Comparison of ENCODE assay signal across 1 cellular context in the genomic region with DNA sequence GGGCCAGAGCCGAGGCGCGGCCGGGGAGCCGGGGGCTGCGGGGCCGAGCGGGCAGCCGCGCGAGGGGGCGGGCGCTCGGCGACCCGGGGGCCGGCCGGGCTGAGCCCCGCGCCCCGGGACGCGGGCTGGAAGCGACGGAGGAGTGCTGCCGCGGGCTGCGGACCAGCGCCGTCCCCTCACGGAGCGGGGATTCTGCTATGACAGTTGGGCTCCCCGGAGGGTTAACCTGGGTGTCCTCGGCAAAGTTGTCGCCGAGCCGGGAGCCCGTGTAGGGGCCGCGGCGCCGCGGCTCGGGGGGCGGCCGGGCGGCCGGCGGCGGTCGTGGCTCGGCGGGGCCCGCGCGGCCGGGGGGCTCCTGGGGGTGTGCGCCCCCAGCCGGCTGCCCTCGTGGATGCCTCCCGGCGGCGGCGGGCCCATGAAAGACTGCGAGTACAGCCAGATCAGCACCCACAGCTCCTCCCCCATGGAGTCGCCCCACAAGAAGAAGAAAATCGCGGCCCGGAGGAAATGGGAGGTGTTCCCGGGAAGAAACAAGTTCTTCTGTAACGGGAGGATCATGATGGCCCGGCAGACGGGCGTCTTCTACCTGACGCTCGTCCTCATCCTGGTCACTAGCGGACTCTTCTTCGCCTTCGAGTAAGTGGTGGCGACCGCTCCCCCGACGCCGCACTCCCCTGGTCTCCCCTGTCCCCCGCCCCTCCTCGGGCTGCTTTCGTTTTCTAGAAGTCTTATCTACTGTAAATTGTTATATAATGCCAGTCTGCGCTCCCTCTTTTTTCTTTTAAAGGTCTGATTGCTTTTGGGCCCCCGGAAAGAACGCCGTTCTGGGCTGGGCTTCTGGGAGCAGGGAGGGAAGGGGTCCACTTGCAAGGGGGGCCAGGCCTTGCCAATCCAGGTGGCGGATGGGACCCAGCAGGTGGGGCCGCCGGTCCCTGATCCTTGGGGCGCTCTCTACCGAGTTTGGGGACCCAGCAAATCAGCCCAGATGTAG.
A peak's percentile ranks its signal among the peaks of the same experiment; 100 is the strongest.
TF ChIP-seq lines count a peak whose summit lies in the region.

No MANE protein-coding gene starts in this region.

TF ChIP-seq in K562, 482 proteins besides CTCF, POLR2A, EP300 and RAD21 (continued from another document and continues in another):
- TF ChIP-seq, protein P1, sequence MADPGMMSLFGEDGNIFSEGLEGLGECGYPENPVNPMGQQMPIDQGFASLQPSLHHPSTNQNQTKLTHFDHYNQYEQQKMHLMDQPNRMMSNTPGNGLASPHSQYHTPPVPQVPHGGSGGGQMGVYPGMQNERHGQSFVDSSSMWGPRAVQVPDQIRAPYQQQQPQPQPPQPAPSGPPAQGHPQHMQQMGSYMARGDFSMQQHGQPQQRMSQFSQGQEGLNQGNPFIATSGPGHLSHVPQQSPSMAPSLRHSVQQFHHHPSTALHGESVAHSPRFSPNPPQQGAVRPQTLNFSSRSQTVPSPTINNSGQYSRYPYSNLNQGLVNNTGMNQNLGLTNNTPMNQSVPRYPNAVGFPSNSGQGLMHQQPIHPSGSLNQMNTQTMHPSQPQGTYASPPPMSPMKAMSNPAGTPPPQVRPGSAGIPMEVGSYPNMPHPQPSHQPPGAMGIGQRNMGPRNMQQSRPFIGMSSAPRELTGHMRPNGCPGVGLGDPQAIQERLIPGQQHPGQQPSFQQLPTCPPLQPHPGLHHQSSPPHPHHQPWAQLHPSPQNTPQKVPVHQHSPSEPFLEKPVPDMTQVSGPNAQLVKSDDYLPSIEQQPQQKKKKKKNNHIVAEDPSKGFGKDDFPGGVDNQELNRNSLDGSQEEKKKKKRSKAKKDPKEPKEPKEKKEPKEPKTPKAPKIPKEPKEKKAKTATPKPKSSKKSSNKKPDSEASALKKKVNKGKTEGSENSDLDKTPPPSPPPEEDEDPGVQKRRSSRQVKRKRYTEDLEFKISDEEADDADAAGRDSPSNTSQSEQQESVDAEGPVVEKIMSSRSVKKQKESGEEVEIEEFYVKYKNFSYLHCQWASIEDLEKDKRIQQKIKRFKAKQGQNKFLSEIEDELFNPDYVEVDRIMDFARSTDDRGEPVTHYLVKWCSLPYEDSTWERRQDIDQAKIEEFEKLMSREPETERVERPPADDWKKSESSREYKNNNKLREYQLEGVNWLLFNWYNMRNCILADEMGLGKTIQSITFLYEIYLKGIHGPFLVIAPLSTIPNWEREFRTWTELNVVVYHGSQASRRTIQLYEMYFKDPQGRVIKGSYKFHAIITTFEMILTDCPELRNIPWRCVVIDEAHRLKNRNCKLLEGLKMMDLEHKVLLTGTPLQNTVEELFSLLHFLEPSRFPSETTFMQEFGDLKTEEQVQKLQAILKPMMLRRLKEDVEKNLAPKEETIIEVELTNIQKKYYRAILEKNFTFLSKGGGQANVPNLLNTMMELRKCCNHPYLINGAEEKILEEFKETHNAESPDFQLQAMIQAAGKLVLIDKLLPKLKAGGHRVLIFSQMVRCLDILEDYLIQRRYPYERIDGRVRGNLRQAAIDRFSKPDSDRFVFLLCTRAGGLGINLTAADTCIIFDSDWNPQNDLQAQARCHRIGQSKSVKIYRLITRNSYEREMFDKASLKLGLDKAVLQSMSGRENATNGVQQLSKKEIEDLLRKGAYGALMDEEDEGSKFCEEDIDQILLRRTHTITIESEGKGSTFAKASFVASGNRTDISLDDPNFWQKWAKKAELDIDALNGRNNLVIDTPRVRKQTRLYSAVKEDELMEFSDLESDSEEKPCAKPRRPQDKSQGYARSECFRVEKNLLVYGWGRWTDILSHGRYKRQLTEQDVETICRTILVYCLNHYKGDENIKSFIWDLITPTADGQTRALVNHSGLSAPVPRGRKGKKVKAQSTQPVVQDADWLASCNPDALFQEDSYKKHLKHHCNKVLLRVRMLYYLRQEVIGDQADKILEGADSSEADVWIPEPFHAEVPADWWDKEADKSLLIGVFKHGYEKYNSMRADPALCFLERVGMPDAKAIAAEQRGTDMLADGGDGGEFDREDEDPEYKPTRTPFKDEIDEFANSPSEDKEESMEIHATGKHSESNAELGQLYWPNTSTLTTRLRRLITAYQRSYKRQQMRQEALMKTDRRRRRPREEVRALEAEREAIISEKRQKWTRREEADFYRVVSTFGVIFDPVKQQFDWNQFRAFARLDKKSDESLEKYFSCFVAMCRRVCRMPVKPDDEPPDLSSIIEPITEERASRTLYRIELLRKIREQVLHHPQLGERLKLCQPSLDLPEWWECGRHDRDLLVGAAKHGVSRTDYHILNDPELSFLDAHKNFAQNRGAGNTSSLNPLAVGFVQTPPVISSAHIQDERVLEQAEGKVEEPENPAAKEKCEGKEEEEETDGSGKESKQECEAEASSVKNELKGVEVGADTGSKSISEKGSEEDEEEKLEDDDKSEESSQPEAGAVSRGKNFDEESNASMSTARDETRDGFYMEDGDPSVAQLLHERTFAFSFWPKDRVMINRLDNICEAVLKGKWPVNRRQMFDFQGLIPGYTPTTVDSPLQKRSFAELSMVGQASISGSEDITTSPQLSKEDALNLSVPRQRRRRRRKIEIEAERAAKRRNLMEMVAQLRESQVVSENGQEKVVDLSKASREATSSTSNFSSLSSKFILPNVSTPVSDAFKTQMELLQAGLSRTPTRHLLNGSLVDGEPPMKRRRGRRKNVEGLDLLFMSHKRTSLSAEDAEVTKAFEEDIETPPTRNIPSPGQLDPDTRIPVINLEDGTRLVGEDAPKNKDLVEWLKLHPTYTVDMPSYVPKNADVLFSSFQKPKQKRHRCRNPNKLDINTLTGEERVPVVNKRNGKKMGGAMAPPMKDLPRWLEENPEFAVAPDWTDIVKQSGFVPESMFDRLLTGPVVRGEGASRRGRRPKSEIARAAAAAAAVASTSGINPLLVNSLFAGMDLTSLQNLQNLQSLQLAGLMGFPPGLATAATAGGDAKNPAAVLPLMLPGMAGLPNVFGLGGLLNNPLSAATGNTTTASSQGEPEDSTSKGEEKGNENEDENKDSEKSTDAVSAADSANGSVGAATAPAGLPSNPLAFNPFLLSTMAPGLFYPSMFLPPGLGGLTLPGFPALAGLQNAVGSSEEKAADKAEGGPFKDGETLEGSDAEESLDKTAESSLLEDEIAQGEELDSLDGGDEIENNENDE (IDR thresholded peaks at IDR 0.05; ENCODE audit: low read depth, low read length) = no peak
- TF ChIP-seq NONO (IDR thresholded peaks at IDR 0.05; ENCODE audit: low read depth in 2 of 2, low read length in 1 of 2) = no peak
- no peak for TF ChIP-seq ETS2 (tag; IDR thresholded peaks at IDR 0.05; ENCODE audit: borderline replicate concordance, poor library complexity, severe bottlenecking)
- TF ChIP-seq, protein P2, sequence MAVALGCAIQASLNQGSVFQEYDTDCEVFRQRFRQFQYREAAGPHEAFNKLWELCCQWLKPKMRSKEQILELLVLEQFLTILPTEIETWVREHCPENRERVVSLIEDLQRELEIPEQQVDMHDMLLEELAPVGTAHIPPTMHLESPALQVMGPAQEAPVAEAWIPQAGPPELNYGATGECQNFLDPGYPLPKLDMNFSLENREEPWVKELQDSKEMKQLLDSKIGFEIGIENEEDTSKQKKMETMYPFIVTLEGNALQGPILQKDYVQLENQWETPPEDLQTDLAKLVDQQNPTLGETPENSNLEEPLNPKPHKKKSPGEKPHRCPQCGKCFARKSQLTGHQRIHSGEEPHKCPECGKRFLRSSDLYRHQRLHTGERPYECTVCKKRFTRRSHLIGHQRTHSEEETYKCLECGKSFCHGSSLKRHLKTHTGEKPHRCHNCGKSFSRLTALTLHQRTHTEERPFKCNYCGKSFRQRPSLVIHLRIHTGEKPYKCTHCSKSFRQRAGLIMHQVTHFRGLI (CRISPR knock-in tag; IDR thresholded peaks at IDR 0.05) = no peak
- TF ChIP-seq YY1 (IDR thresholded peaks at IDR 0.05; ENCODE audit: borderline replicate concordance in 1 of 3, control insufficient read depth in 1 of 3, extremely low read depth in 1 of 3, insufficient read depth in 3 of 3, insufficient read length in 1 of 3, insufficient replicate concordance in 2 of 3, low read depth in 1 of 3, low read length in 2 of 3) = peak in 2 of 3 experiments; percentile 6 to 38
- no peak for TF ChIP-seq RBM25 (IDR thresholded peaks at IDR 0.05; ENCODE audit: low read depth, low read length, severe bottlenecking)
- TF ChIP-seq, protein P3, sequence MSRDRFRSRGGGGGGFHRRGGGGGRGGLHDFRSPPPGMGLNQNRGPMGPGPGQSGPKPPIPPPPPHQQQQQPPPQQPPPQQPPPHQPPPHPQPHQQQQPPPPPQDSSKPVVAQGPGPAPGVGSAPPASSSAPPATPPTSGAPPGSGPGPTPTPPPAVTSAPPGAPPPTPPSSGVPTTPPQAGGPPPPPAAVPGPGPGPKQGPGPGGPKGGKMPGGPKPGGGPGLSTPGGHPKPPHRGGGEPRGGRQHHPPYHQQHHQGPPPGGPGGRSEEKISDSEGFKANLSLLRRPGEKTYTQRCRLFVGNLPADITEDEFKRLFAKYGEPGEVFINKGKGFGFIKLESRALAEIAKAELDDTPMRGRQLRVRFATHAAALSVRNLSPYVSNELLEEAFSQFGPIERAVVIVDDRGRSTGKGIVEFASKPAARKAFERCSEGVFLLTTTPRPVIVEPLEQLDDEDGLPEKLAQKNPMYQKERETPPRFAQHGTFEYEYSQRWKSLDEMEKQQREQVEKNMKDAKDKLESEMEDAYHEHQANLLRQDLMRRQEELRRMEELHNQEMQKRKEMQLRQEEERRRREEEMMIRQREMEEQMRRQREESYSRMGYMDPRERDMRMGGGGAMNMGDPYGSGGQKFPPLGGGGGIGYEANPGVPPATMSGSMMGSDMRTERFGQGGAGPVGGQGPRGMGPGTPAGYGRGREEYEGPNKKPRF (IDR thresholded peaks at IDR 0.05; ENCODE audit: low read depth, low read length) = no peak
- TF ChIP-seq, protein P4, sequence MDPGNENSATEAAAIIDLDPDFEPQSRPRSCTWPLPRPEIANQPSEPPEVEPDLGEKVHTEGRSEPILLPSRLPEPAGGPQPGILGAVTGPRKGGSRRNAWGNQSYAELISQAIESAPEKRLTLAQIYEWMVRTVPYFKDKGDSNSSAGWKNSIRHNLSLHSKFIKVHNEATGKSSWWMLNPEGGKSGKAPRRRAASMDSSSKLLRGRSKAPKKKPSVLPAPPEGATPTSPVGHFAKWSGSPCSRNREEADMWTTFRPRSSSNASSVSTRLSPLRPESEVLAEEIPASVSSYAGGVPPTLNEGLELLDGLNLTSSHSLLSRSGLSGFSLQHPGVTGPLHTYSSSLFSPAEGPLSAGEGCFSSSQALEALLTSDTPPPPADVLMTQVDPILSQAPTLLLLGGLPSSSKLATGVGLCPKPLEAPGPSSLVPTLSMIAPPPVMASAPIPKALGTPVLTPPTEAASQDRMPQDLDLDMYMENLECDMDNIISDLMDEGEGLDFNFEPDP (CRISPR knock-in tag; IDR thresholded peaks at IDR 0.05) = no peak
- TF ChIP-seq NUFIP1 (IDR thresholded peaks at IDR 0.05; ENCODE audit: partially characterized antibody) = no peak
- TF ChIP-seq BDP1 (IDR thresholded peaks at IDR 0.05; ENCODE audit: insufficient read depth, insufficient read length) = no peak
- no peak for TF ChIP-seq MTA2 (IDR thresholded peaks at IDR 0.05; ENCODE audit: low read depth)
- TF ChIP-seq L3MBTL2 (IDR thresholded peaks at IDR 0.05) = peak; percentile 52
- TF ChIP-seq, protein P5, sequence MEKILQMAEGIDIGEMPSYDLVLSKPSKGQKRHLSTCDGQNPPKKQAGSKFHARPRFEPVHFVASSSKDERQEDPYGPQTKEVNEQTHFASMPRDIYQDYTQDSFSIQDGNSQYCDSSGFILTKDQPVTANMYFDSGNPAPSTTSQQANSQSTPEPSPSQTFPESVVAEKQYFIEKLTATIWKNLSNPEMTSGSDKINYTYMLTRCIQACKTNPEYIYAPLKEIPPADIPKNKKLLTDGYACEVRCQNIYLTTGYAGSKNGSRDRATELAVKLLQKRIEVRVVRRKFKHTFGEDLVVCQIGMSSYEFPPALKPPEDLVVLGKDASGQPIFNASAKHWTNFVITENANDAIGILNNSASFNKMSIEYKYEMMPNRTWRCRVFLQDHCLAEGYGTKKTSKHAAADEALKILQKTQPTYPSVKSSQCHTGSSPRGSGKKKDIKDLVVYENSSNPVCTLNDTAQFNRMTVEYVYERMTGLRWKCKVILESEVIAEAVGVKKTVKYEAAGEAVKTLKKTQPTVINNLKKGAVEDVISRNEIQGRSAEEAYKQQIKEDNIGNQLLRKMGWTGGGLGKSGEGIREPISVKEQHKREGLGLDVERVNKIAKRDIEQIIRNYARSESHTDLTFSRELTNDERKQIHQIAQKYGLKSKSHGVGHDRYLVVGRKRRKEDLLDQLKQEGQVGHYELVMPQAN (IDR thresholded peaks at IDR 0.05; ENCODE audit: borderline replicate concordance) = peak; percentile 37; the same call in 1 of the 2 replicates
- TF ChIP-seq DPF2 (IDR thresholded peaks at IDR 0.05) = peak; percentile 14; the same call in 1 of the 2 replicates
- TF ChIP-seq ZNF24 (IDR thresholded peaks at IDR 0.05) = no peak
- no peak for TF ChIP-seq CBX3 (IDR thresholded peaks at IDR 0.05; ENCODE audit: borderline replicate concordance in 1 of 2, low read length in 2 of 2)
- TF ChIP-seq HSF4 (CRISPR knock-in tag; IDR thresholded peaks at IDR 0.05; ENCODE audit: borderline replicate concordance) = no peak
- 0 out of 4 replicates have a peak, but pooled peaks have one; percentile 5 to 22 for TF ChIP-seq SIN3A (IDR thresholded peaks at IDR 0.05; ENCODE audit: borderline replicate concordance in 2 of 2, control insufficient read depth in 1 of 2, low read depth in 2 of 2, low read length in 2 of 2)
- TF ChIP-seq MCM2 (IDR thresholded peaks at IDR 0.05; ENCODE audit: low read depth) = no peak
- TF ChIP-seq, protein P6, sequence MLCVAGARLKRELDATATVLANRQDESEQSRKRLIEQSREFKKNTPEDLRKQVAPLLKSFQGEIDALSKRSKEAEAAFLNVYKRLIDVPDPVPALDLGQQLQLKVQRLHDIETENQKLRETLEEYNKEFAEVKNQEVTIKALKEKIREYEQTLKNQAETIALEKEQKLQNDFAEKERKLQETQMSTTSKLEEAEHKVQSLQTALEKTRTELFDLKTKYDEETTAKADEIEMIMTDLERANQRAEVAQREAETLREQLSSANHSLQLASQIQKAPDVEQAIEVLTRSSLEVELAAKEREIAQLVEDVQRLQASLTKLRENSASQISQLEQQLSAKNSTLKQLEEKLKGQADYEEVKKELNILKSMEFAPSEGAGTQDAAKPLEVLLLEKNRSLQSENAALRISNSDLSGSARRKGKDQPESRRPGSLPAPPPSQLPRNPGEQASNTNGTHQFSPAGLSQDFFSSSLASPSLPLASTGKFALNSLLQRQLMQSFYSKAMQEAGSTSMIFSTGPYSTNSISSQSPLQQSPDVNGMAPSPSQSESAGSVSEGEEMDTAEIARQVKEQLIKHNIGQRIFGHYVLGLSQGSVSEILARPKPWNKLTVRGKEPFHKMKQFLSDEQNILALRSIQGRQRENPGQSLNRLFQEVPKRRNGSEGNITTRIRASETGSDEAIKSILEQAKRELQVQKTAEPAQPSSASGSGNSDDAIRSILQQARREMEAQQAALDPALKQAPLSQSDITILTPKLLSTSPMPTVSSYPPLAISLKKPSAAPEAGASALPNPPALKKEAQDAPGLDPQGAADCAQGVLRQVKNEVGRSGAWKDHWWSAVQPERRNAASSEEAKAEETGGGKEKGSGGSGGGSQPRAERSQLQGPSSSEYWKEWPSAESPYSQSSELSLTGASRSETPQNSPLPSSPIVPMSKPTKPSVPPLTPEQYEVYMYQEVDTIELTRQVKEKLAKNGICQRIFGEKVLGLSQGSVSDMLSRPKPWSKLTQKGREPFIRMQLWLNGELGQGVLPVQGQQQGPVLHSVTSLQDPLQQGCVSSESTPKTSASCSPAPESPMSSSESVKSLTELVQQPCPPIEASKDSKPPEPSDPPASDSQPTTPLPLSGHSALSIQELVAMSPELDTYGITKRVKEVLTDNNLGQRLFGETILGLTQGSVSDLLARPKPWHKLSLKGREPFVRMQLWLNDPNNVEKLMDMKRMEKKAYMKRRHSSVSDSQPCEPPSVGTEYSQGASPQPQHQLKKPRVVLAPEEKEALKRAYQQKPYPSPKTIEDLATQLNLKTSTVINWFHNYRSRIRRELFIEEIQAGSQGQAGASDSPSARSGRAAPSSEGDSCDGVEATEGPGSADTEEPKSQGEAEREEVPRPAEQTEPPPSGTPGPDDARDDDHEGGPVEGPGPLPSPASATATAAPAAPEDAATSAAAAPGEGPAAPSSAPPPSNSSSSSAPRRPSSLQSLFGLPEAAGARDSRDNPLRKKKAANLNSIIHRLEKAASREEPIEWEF (CRISPR knock-in tag; IDR thresholded peaks at IDR 0.05) = no peak
- TF ChIP-seq TAL1 (IDR thresholded peaks at IDR 0.05) = no peak
- no peak; the same call in 1 of the 2 replicates for TF ChIP-seq ERF (CRISPR knock-in tag; IDR thresholded peaks at IDR 0.05)
- TF ChIP-seq TAF7 (tag; IDR thresholded peaks at IDR 0.05) = no peak
